28 cellular contexts compared by ENCODE assay signal in genomic region chr14:67553547-67553946, GRCh38. TPM values are rescaled to one million over a fixed set of nuclear protein-coding genes. Genes with fewer than 3 reads are reported as not detected.
DNase-seq lines count a peak whose midpoint lies in the region; ATAC-seq, FAIRE-seq and TF ChIP-seq lines count a peak whose summit lies in the region.
"Had no signal": no experiment of that assay in that cellular context is flagged by ENCODE, and none has a peak within 500 bp of the region (broad histone marks: within the 10 kb centered on the region; RNA-seq: fewer than 3 reads in every experiment).

No MANE protein-coding gene starts in this region.

- no peaks in the 10 kb centered on the region for H3F3A ChIP-seq in MM.1S (ENCODE audit: insufficient read depth, low read length)

- no peak overlapping the region for H3K27ac ChIP-seq in MM.1S (ENCODE audit: low read length)
- H3K27ac ChIP-seq: A549, KMS-11 had no signal

- H3K36me3 ChIP-seq in endocrine pancreas (ENCODE audit: control insufficient read depth, insufficient read depth, low read length) (no peaks in the 10 kb centered on the region), MM.1S (replicated peaks; ENCODE audit: insufficient read depth, low read length) (no peaks in the 10 kb centered on the region)
- H3K36me3 ChIP-seq: HAP-1 had no signal

- no peaks in the 10 kb centered on the region for H3K4me1 ChIP-seq in endocrine pancreas (ENCODE audit: control insufficient read depth, insufficient read depth, low read length)
- peaks cover 10% of the 10 kb centered on the region for H3K4me1 ChIP-seq in MM.1S (ENCODE audit: low read length)
- H3K4me1 ChIP-seq: HAP-1 had no signal

- no peak overlapping the region for H3K4me2 ChIP-seq in MM.1S (ENCODE audit: low read depth, low read length)
- H3K4me2 ChIP-seq: A549, KMS-11 had no signal

- H3K4me3 ChIP-seq in endocrine pancreas (ENCODE audit: control insufficient read depth, insufficient read depth, low read length) (no peak overlapping the region), MM.1S (ENCODE audit: low read length) (no peak overlapping the region)
- H3K4me3 ChIP-seq: A549, GM12878, HAP-1 had no signal

- no peaks in the 10 kb centered on the region for H3K79me2 ChIP-seq in MM.1S (ENCODE audit: low read length)

- DNase-seq in MV-4-11 (lab: John Stamatoyannopoulos, UW) (peak; percentile 22), sciatic nerve (ENCODE audit: low spot score) (peak; percentile 6), urothelium cell line (ENCODE audit: low spot score) (no peak), SHP77 (lab: John Stamatoyannopoulos, UW) (no peak), MM.1S (no peak)
- DNase-seq: AML-193; C1 segment of cervical spinal cord; Caco-2; CD8-positive, alpha-beta T cell; EL; GDM1; GOT3; HFFc6; NCI-H1092; NCI-H1417 treated with DMSO at 0.1 percent for 48 hours; NCI-H1694 treated with DMSO at 0.1 percent for 48 hours; NCI-H2081; NCI-H2227 treated with DMSO at 0.1 percent for 48 hours; NCI-H510A; NCI-H69; Right ventricle myocardium superior; RPMI8226 had no signal

- TF ChIP-seq CTCF in MM.1S (IDR thresholded peaks at IDR 0.05; ENCODE audit: low read length) = no peak

- H3K9me3 ChIP-seq in endocrine pancreas (ENCODE audit: control insufficient read depth, low read length) (no peaks in the 10 kb centered on the region), MM.1S (replicated peaks; ENCODE audit: insufficient read depth, low read length) (no peaks in the 10 kb centered on the region)
- H3K9me3 ChIP-seq: A549, Caco-2, HAP-1 had no signal

- H2AFZ ChIP-seq in MM.1S (ENCODE audit: low read length) = no peak overlapping the region

- no peaks in the 10 kb centered on the region for H3K27me3 ChIP-seq in endocrine pancreas (ENCODE audit: control insufficient read depth, insufficient read depth, low read length)
- H3K27me3 ChIP-seq in MM.1S (replicated peaks; ENCODE audit: insufficient read depth, low read length) = no peaks in the 10 kb centered on the region

- peak; percentile 86 for FAIRE-seq in urothelium cell line (lab: Jason Lieb, UNC)
- FAIRE-seq: A549, GM12878 had no signal

- ATAC-seq in sciatic nerve (no peak), GM21515 (IDR thresholded peaks at IDR 0.05; ENCODE audit: unreplicated experiment) (no peak)
- ATAC-seq: A549; CD8-positive, alpha-beta T cell; GM12878 had no signal

- intact Hi-C loops in sciatic nerve (cut with DNase I) = no loop called here

- H3K9ac ChIP-seq in endocrine pancreas (ENCODE audit: control insufficient read depth, insufficient read depth, low read length) (peak overlapping the region; percentile 4), MM.1S (ENCODE audit: low read length) (no peak overlapping the region)
- H3K9ac ChIP-seq: KMS-11 had no signal

- H4K20me1 ChIP-seq in MM.1S (ENCODE audit: insufficient read depth, low read length) = no peaks in the 10 kb centered on the region

- no peaks in the 10 kb centered on the region for H3K9me2 ChIP-seq in MM.1S (replicated peaks; ENCODE audit: insufficient read depth, low read length)

RNA-seq across cellular contexts. Expression of gene PLEKHH1, which starts 20.5 kb away (rescaled TPM):
- 6.1 TPM for total RNA-seq in sciatic nerve

RNA-seq across cellular contexts. Expression of gene PIGH, which starts 46.5 kb away (rescaled TPM):
- total RNA-seq in sciatic nerve = 21.6 TPM

Comparison
In these comparisons a context has a peak if more than half of its experiments do, and no peak if none do; other contexts are left out.
1. DNase-seq: peak in MV-4-11 (single experiment) and sciatic nerve (single experiment); none in urothelium cell line (single experiment), SHP77 (0 of 2) and MM.1S (single experiment).